In the genomic region with DNA sequence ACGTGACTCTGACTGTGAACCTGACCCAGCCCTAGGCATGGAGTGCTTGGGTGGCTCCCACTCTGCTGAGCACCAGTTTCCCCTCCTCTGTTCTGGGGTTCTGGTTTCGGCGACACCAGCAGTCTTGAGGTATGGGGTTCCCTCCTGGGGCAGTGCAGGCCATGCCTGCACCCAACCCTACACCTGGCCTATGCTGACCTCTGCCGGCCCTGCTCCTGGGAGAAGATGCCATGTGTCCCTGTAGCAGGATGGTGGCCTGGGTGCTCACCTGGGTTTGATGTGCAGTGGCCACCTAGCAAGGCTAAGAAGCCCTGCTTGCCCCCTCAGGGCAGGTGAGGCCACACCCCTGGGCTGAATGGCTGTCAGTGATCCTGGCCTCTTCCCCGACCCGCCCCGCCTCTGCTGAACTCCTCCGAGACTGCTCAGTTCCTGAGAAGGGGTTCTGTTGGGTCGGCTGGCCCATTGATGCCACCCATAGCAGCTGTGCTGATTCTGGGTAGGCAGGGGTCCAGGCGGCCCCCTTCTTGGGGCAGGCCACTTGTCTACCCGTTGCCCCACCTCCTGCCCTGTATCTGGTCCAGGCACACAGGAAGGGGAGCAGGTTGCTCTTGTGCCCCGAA, we compare ENCODE assay signal across 1 cellular context.
TF ChIP-seq lines count a peak whose summit lies in the region.

No MANE protein-coding gene starts in this region.

TF ChIP-seq in K562, 482 proteins besides CTCF, POLR2A, EP300 and RAD21:
- peak; percentile 6; the same call in 1 of the 2 replicates for TF ChIP-seq SMC3 (conservative IDR thresholded peaks at IDR 0.05; ENCODE audit: insufficient read depth, low read depth, low read length)
- peak in 1 of 3 experiments; percentile 7 for TF ChIP-seq YY1 (IDR thresholded peaks at IDR 0.05; ENCODE audit: borderline replicate concordance in 1 of 3, control insufficient read depth in 1 of 3, extremely low read depth in 1 of 3, insufficient read depth in 3 of 3, insufficient read length in 1 of 3, insufficient replicate concordance in 2 of 3, low read depth in 1 of 3, low read length in 2 of 3)
- TF ChIP-seq, protein P1, sequence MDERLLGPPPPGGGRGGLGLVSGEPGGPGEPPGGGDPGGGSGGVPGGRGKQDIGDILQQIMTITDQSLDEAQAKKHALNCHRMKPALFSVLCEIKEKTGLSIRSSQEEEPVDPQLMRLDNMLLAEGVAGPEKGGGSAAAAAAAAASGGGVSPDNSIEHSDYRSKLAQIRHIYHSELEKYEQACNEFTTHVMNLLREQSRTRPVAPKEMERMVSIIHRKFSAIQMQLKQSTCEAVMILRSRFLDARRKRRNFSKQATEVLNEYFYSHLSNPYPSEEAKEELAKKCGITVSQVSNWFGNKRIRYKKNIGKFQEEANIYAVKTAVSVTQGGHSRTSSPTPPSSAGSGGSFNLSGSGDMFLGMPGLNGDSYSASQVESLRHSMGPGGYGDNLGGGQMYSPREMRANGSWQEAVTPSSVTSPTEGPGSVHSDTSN (CRISPR knock-in tag; IDR thresholded peaks at IDR 0.05; ENCODE audit: low read depth), result no peak
- TF ChIP-seq, protein P1 (tag; conservative IDR thresholded peaks at IDR 0.05; ENCODE audit: low read depth), result no peak
- peak; percentile 33 for TF ChIP-seq WHSC1 (IDR thresholded peaks at IDR 0.05; ENCODE audit: low read length)
- 0 out of 4 replicates have a peak, but pooled peaks of 1 of the 2 experiments have one; percentile 22 for TF ChIP-seq NONO (IDR thresholded peaks at IDR 0.05; ENCODE audit: low read depth in 2 of 2, low read length in 1 of 2)
- TF ChIP-seq, protein P2, sequence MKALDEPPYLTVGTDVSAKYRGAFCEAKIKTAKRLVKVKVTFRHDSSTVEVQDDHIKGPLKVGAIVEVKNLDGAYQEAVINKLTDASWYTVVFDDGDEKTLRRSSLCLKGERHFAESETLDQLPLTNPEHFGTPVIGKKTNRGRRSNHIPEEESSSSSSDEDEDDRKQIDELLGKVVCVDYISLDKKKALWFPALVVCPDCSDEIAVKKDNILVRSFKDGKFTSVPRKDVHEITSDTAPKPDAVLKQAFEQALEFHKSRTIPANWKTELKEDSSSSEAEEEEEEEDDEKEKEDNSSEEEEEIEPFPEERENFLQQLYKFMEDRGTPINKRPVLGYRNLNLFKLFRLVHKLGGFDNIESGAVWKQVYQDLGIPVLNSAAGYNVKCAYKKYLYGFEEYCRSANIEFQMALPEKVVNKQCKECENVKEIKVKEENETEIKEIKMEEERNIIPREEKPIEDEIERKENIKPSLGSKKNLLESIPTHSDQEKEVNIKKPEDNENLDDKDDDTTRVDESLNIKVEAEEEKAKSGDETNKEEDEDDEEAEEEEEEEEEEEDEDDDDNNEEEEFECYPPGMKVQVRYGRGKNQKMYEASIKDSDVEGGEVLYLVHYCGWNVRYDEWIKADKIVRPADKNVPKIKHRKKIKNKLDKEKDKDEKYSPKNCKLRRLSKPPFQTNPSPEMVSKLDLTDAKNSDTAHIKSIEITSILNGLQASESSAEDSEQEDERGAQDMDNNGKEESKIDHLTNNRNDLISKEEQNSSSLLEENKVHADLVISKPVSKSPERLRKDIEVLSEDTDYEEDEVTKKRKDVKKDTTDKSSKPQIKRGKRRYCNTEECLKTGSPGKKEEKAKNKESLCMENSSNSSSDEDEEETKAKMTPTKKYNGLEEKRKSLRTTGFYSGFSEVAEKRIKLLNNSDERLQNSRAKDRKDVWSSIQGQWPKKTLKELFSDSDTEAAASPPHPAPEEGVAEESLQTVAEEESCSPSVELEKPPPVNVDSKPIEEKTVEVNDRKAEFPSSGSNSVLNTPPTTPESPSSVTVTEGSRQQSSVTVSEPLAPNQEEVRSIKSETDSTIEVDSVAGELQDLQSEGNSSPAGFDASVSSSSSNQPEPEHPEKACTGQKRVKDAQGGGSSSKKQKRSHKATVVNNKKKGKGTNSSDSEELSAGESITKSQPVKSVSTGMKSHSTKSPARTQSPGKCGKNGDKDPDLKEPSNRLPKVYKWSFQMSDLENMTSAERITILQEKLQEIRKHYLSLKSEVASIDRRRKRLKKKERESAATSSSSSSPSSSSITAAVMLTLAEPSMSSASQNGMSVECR (CRISPR knock-in tag; IDR thresholded peaks at IDR 0.05), result no peak
- peak; percentile 42; the same call in 1 of the 2 replicates for TF ChIP-seq RBFOX2 (IDR thresholded peaks at IDR 0.05; ENCODE audit: low read depth, low read length)
- peak; percentile 10; the same call in 1 of the 2 replicates for TF ChIP-seq CREM (IDR thresholded peaks at IDR 0.05; ENCODE audit: low read depth)
